Comparison of ENCODE assay signal across 16 cellular contexts in genomic region chr9:134636142-134636507, GRCh38. TPM values are rescaled to one million over a fixed set of nuclear protein-coding genes. Genes with fewer than 3 reads are reported as not detected.
A peak's percentile ranks its signal among the peaks of the same experiment; 100 is the strongest.
DNase-seq lines count a peak whose midpoint lies in the region; ATAC-seq and TF ChIP-seq lines count a peak whose summit lies in the region.
"Had no signal": no experiment of that assay in that cellular context is flagged by ENCODE, and none has a peak within 500 bp of the region (broad histone marks: within the 10 kb centered on the region; RNA-seq: fewer than 3 reads in every experiment).

No MANE protein-coding gene starts in this region.

- H3K9me3 ChIP-seq in BLaER1 (peaks cover 12% of the 10 kb centered on the region; the same call in 1 of the 2 replicates), HEK293 (ENCODE audit: control insufficient read depth, insufficient read depth, low read depth, low read length) (no peaks in the 10 kb centered on the region), mesenchymal stem cell (ENCODE audit: control insufficient read depth, low read length) (no peaks in the 10 kb centered on the region), smooth muscle cell (replicated peaks; ENCODE audit: low read depth) (no peaks in the 10 kb centered on the region), psoas muscle (no peaks in the 10 kb centered on the region)

- no peaks in the 10 kb centered on the region for H3K27me3 ChIP-seq in BLaER1
- H3K27me3 ChIP-seq in mesenchymal stem cell (ENCODE audit: control insufficient read depth in 1 of 2, insufficient read depth in 1 of 2, low read length in 2 of 2), result peaks cover 0 to 12% of the 10 kb centered on the region in 2 experiments
- H3K27me3 ChIP-seq in smooth muscle cell (ENCODE audit: low read depth), result no peaks in the 10 kb centered on the region
- H3K27me3 ChIP-seq in psoas muscle (ENCODE audit: insufficient read depth in 3 of 3, low read length in 2 of 3), result peaks cover 0 to 28% (median 2%) of the 10 kb centered on the region in 3 donors

- POLR2A ChIA-PET in HEK293 (lab: Yijun Ruan, JAX), result no interaction called here

- H3K14ac ChIP-seq in mesenchymal stem cell (ENCODE audit: low read length in 2 of 2), result no peak overlapping the region

- H2BK120ac ChIP-seq in mesenchymal stem cell (ENCODE audit: low read depth, low read length), result no peak overlapping the region

- H3K4ac ChIP-seq in mesenchymal stem cell (ENCODE audit: low read depth in 1 of 2, low read length in 2 of 2), result no peak overlapping the region

- peaks cover 5% of the 10 kb centered on the region for H3F3A ChIP-seq in smooth muscle cell (ENCODE audit: low read depth)

- no peak overlapping the region for H3K23ac ChIP-seq in mesenchymal stem cell (ENCODE audit: low read length in 2 of 2)

- H3K4me2 ChIP-seq in BLaER1, result peak overlapping the region; percentile 99
- no peak overlapping the region for H3K4me2 ChIP-seq in mesenchymal stem cell (ENCODE audit: low read length, poor library complexity, severe bottlenecking)
- H3K4me2 ChIP-seq in smooth muscle cell, result no peak overlapping the region

- DNase-seq in mesenchymal stem cell (no peak), smooth muscle cell (lab: John Stamatoyannopoulos, UW; ENCODE audit: unreplicated experiment) (no peak), psoas muscle (no peak), omental fat pad (ENCODE audit: low spot score) (no peak), NCI-H1694 treated with DMSO at 0.1 percent for 48 hours (lab: John Stamatoyannopoulos, UW) (no peak)
- DNase-seq: DND-41, KBM-7, MV-4-11, NCI-H1417, NCI-H2029, NCI-H748 treated with DMSO at 0.1 percent for 48 hours, OCI-M1 had no signal

- H3K18ac ChIP-seq in mesenchymal stem cell (ENCODE audit: low read depth in 1 of 2, low read length in 2 of 2), result no peak overlapping the region

- peak overlapping the region; percentile 16 for H4K8ac ChIP-seq in mesenchymal stem cell (ENCODE audit: low read length)

- H3K9ac ChIP-seq in BLaER1 (no peak overlapping the region), mesenchymal stem cell (ENCODE audit: low read length) (no peak overlapping the region), smooth muscle cell (ENCODE audit: low read depth) (no peak overlapping the region)

- H4K20me1 ChIP-seq in BLaER1 (no peaks in the 10 kb centered on the region), smooth muscle cell (ENCODE audit: low read depth) (no peaks in the 10 kb centered on the region)

- H3K4me3 ChIP-seq in BLaER1 (no peak overlapping the region), HEK293 (ENCODE audit: low read depth, low read length) (no peak overlapping the region), mesenchymal stem cell (ENCODE audit: insufficient read depth in 1 of 2, low read depth in 1 of 2, low read length in 2 of 2) (no peak overlapping the region), smooth muscle cell (no peak overlapping the region), psoas muscle (no peak overlapping the region)

- H2AFZ ChIP-seq in mesenchymal stem cell (ENCODE audit: low read depth, low read length) (no peak overlapping the region), smooth muscle cell (ENCODE audit: low read depth) (no peak overlapping the region)

- 100% methylated on average over 2 of the region's 2 CpGs for WGBS in mesenchymal stem cell
- 83% methylated on average over 2 of the region's 2 CpGs for WGBS in smooth muscle cell (ENCODE audit: low lambda C conversion rate)
- WGBS in psoas muscle, 3 donors, result 90 to 94% (median 91%) methylated on average over 2 of the region's 2 CpGs

- CTCF ChIA-PET in HEK293 (lab: Yijun Ruan, JAX), result no interaction called here

- intact Hi-C loops in psoas muscle (cut with DNase I), result loop anchor here in 1 of 2 donors (10.0 kb wide), 1 partner anchor 161 kb away; no protein-coding TSS in a partner anchor

- no peak overlapping the region for H4K91ac ChIP-seq in mesenchymal stem cell (ENCODE audit: low read length)

- TF ChIP-seq CTCF in HEK293 (tag by site-specific recombination; IDR thresholded peaks at IDR 0.05), result no peak
- no peak for TF ChIP-seq CTCF in smooth muscle cell (IDR thresholded peaks at IDR 0.05; ENCODE audit: borderline replicate concordance, insufficient read depth, poor library complexity, severe bottlenecking)
- no peak for TF ChIP-seq CTCF in psoas muscle (IDR thresholded peaks at IDR 0.05)
- TF ChIP-seq CTCF in omental fat pad (IDR thresholded peaks at IDR 0.05), result no peak

- H2AK5ac ChIP-seq in mesenchymal stem cell (ENCODE audit: low read length, severe bottlenecking), result no peak overlapping the region

- no peak overlapping the region for H2BK15ac ChIP-seq in mesenchymal stem cell (ENCODE audit: low read depth, poor library complexity, severe bottlenecking)

- peak overlapping the region in 1 of 2 experiments; percentile 70 for H2BK12ac ChIP-seq in mesenchymal stem cell (ENCODE audit: low read length in 2 of 2)

- H3K79me2 ChIP-seq in smooth muscle cell (ENCODE audit: low read depth), result peaks cover 41% of the 10 kb centered on the region

- no peak overlapping the region for H2BK5ac ChIP-seq in mesenchymal stem cell (ENCODE audit: low read depth, low read length, poor library complexity, severe bottlenecking)

- no peaks in the 10 kb centered on the region for H3K79me1 ChIP-seq in mesenchymal stem cell (replicated peaks; ENCODE audit: low read length, poor library complexity, severe bottlenecking)

- no peak for ATAC-seq in psoas muscle
- no peak for ATAC-seq in omental fat pad (ENCODE audit: low FRiP score)

- H3K27ac ChIP-seq in BLaER1 (peak overlapping the region; percentile 60; the same call in 1 of the 2 replicates), HEK293 (ENCODE audit: extremely low read depth, low read depth, low read length) (no peak overlapping the region), mesenchymal stem cell (ENCODE audit: low read length, poor library complexity, severe bottlenecking) (no peak overlapping the region), smooth muscle cell (ENCODE audit: low read depth) (peak overlapping the region; percentile 85), psoas muscle (no peak overlapping the region)
- H3K27ac ChIP-seq: RWPE1 had no signal

- H3K36me3 ChIP-seq in BLaER1, result no peaks in the 10 kb centered on the region
- no peaks in the 10 kb centered on the region for H3K36me3 ChIP-seq in HEK293 (ENCODE audit: control insufficient read depth in 2 of 2, insufficient read depth in 1 of 2, low read length in 2 of 2)
- H3K36me3 ChIP-seq in mesenchymal stem cell (ENCODE audit: control insufficient read depth in 1 of 2, insufficient read depth in 2 of 2, low read depth in 1 of 2, low read length in 2 of 2), result no peaks in the 10 kb centered on the region
- H3K36me3 ChIP-seq in smooth muscle cell (ENCODE audit: low read depth), result no peaks in the 10 kb centered on the region
- no peaks in the 10 kb centered on the region for H3K36me3 ChIP-seq in psoas muscle (ENCODE audit: insufficient read depth in 1 of 2, low read depth in 1 of 2)

- H3K4me1 ChIP-seq in BLaER1 (peaks cover 99% of the 10 kb centered on the region), HEK293 (ENCODE audit: control insufficient read depth, insufficient read depth, low read length) (no peaks in the 10 kb centered on the region), mesenchymal stem cell (ENCODE audit: control insufficient read depth, insufficient read depth, low read depth, low read length) (peaks cover 26% of the 10 kb centered on the region), smooth muscle cell (ENCODE audit: low read depth) (peaks cover 17% of the 10 kb centered on the region), psoas muscle (no peaks in the 10 kb centered on the region)

TF ChIP-seq in HEK293, 187 proteins besides CTCF, POLR2A, EP300 and RAD21:
- no peak for TF ChIP-seq ZNF354C (tag by site-specific recombination; IDR thresholded peaks at IDR 0.05; ENCODE audit: borderline replicate concordance, low read depth)
- TF ChIP-seq ZNF18 (tag by site-specific recombination; IDR thresholded peaks at IDR 0.05), result peak; percentile 55; the same call in 1 of the 2 replicates

RNA-seq across cellular contexts. Expression of gene COL5A1, which starts 5.5 kb away (rescaled TPM):
- polyA plus RNA-seq in mesenchymal stem cell (2013, experiment 1 of 2), result 754 TPM
- 709 TPM for polyA plus RNA-seq in mesenchymal stem cell (2013, experiment 2 of 2)
- total RNA-seq in smooth muscle cell (1,084 and 1,167 TPM in 2 replicates), psoas muscle (10 to 100 TPM in 1 of 4 donors, 1 to 10 TPM in 3; 3.4 to 11.3 (median 4.7) TPM), omental fat pad (10 to 100 TPM; 13.3 to 55.0 (median 27.0) TPM)
- polyA plus RNA-seq in smooth muscle cell (1,100 and 1,443 TPM in 2 replicates), psoas muscle (1 to 10 TPM; 1.7 to 2.8 (median 2.6) TPM)
- total RNA-seq: SK-MEL-5 had no signal

Comparison
In these comparisons a context has a peak if more than half of its experiments do, and no peak if none do; other contexts are left out.
1. H3K27ac ChIP-seq: peak in BLaER1 (single experiment) and smooth muscle cell (single experiment); none in HEK293 (single experiment), mesenchymal stem cell (single experiment) and psoas muscle (single experiment).
2. RNA of gene COL5A1, which starts 5.5 kb away (total RNA-seq): 1,084 to 1,167 TPM in smooth muscle cell; 13.3 to 55.0 TPM in omental fat pad and 3.4 to 11.3 TPM in psoas muscle; every median in the first group is over 10 times any median in the second.